ENCODE assay signal across 11 cellular contexts in genomic region chr18:33837191-33837590, GRCh38.
DNase-seq lines count a peak whose midpoint lies in the region; ATAC-seq and TF ChIP-seq lines count a peak whose summit lies in the region.
"Had no signal": no experiment of that assay in that cellular context is flagged by ENCODE, and none has a peak within 500 bp of the region (broad histone marks: within the 10 kb centered on the region; RNA-seq: fewer than 3 reads in every experiment).

No MANE protein-coding gene starts in this region.

- intact Hi-C loops in activated CD4-positive, alpha-beta memory T cell treated with anti-CD3 and anti-CD28 coated beads for 36 hours (cut with micrococcal nuclease) = no loop called here

- no peak overlapping the region for H3K4me3 Mint-ChIP-seq in activated CD4-positive, alpha-beta memory T cell treated with anti-CD3 and anti-CD28 coated beads for 36 hours

- no peak overlapping the region for H3K27ac Mint-ChIP-seq in activated CD4-positive, alpha-beta memory T cell treated with anti-CD3 and anti-CD28 coated beads for 36 hours

- peaks cover 27% of the 10 kb centered on the region for H3K9me3 Mint-ChIP-seq in activated CD4-positive, alpha-beta memory T cell treated with anti-CD3 and anti-CD28 coated beads for 36 hours

- CTCF ChIA-PET in activated CD4-positive, alpha-beta memory T cell treated with anti-CD3 and anti-CD28 coated beads for 36 hours (lab: Charles Lee) = no interaction called here

- H3K36me3 Mint-ChIP-seq in activated CD4-positive, alpha-beta memory T cell treated with anti-CD3 and anti-CD28 coated beads for 36 hours = no peaks in the 10 kb centered on the region

- no peak for TF ChIP-seq CTCF in epithelial cell of esophagus (IDR thresholded peaks at IDR 0.05; ENCODE audit: insufficient read depth, low read depth, low read length, missing control alignments)

- no peaks in the 10 kb centered on the region for H3K27me3 Mint-ChIP-seq in activated CD4-positive, alpha-beta memory T cell treated with anti-CD3 and anti-CD28 coated beads for 36 hours

- ATAC-seq in GM21786 (IDR thresholded peaks at IDR 0.05; ENCODE audit: unreplicated experiment) = no peak

- peak; percentile 38 for DNase-seq in COR-L47 (lab: John Stamatoyannopoulos, UW)
- peak; percentile 64 for DNase-seq in NCI-H1105 (lab: John Stamatoyannopoulos, UW)
- DNase-seq in NCI-H510A (lab: John Stamatoyannopoulos, UW) = peak; percentile 43
- peak; percentile 5 for DNase-seq in epithelial cell of esophagus (ENCODE audit: low read depth)
- no peak for DNase-seq in NCI-H82 (lab: John Stamatoyannopoulos, UW)
- DNase-seq in activated CD4-positive, alpha-beta memory T cell treated with anti-CD3 and anti-CD28 coated beads for 36 hours = no peak
- DNase-seq in DMS 273 treated with DMSO at 0.1 percent for 48 hours (lab: John Stamatoyannopoulos, UW) = no peak
- DNase-seq: MG63, NCI-H1436, T-helper 1 cell had no signal

- no peak overlapping the region for H3K4me3 ChIP-seq in epithelial cell of esophagus (ENCODE audit: low read length)
- H3K4me3 ChIP-seq: MG63 had no signal

- H3K4me1 Mint-ChIP-seq in activated CD4-positive, alpha-beta memory T cell treated with anti-CD3 and anti-CD28 coated beads for 36 hours (ENCODE audit: low read depth) = no peaks in the 10 kb centered on the region

- POLR2A ChIA-PET in activated CD4-positive, alpha-beta memory T cell treated with anti-CD3 and anti-CD28 coated beads for 36 hours (lab: Charles Lee) = no interaction called here

Comparison
In these comparisons a context has a peak if more than half of its experiments do, and no peak if none do; other contexts are left out.
1. DNase-seq: peak in COR-L47 (single experiment), NCI-H1105 (single experiment), NCI-H510A (single experiment) and epithelial cell of esophagus (single experiment); none in NCI-H82 (single experiment), activated CD4-positive, alpha-beta memory T cell treated with anti-CD3 and anti-CD28 coated beads for 36 hours (single experiment) and DMS 273 treated with DMSO at 0.1 percent for 48 hours (single experiment).